In the genomic region with DNA sequence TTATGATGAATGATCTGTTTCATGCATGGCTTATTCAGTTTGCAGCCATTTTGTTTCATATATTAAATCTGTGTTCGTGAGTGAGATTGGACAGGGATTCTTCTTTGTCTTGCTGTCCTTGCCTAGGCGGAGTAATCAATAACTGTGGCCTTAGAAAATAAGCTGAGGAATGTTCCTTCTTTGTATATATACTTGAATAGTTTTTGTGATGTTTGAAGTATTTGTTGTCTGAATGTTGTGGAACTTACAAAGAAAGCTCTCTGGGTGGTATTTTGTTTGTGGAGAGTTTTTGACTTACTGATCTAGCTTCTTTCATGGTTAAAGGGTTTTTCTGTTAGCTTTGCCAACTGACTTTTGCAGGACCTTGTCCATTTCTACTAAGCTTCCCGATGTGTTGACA, we compare ENCODE assay signal across 16 cellular contexts.
DNase-seq lines count a peak whose midpoint lies in the region; ATAC-seq and TF ChIP-seq lines count a peak whose summit lies in the region.
"Had no signal": no experiment of that assay in that cellular context is flagged by ENCODE, and none has a peak within 500 bp of the region (broad histone marks: within the 10 kb centered on the region; RNA-seq: fewer than 3 reads in every experiment).

No MANE protein-coding gene starts in this region.

- H3K27ac Mint-ChIP-seq in T-helper 1 cell treated with Interleukin-12 subunit alpha and Interleukin-12 subunit beta and Interleukin-4 antibody, amounts not matched to agents 30 μg/mL and 1 μg/mL, for 36 hours: peak overlapping the region; percentile 46
- H3K27ac Mint-ChIP-seq in natural killer cell: peak overlapping the region; percentile 65 to 81
- H3K27ac Mint-ChIP-seq in natural killer cell treated with Interleukin-12 subunit alpha and Interleukin-12 subunit beta and Interleukin-15 and Interleukin-18, amount 100 ng/mL, for 72 hours: peak overlapping the region in 1 of 2 donors; percentile 39
- H3K27ac Mint-ChIP-seq in endodermal cell: no peak overlapping the region

- WGBS in endodermal cell (ENCODE audit: insufficient coverage in 1 of 2, insufficient read length in 1 of 2), 2 experiments: 63 to 93% methylated on average over 3 of the region's 3 CpGs

- peaks cover 51% of the 10 kb centered on the region for H3K36me3 Mint-ChIP-seq in T-helper 1 cell treated with Interleukin-12 subunit alpha and Interleukin-12 subunit beta and Interleukin-4 antibody, amounts not matched to agents 30 μg/mL and 1 μg/mL, for 36 hours (ENCODE audit: low read depth)
- H3K36me3 Mint-ChIP-seq in natural killer cell (no peaks in the 10 kb centered on the region), endodermal cell (ENCODE audit: low read depth) (peaks cover 21% of the 10 kb centered on the region)
- H3K36me3 Mint-ChIP-seq in natural killer cell treated with Interleukin-12 subunit alpha and Interleukin-12 subunit beta and Interleukin-15 and Interleukin-18, amount 100 ng/mL, for 72 hours: peaks cover 7% of the 10 kb centered on the region

- TF ChIP-seq CTCF in natural killer cell (IDR thresholded peaks at IDR 0.05) (no peak), endodermal cell (conservative IDR thresholded peaks at IDR 0.05) (no peak)

- peak overlapping the region; percentile 58 for H3K27ac ChIP-seq in endodermal cell (ENCODE audit: low read depth, low read length)
- H3K27ac ChIP-seq: 22Rv1, GM23248 had no signal

- H3K9me3 Mint-ChIP-seq in T-helper 1 cell treated with Interleukin-12 subunit alpha and Interleukin-12 subunit beta and Interleukin-4 antibody, amounts not matched to agents 30 μg/mL and 1 μg/mL, for 36 hours: peaks cover 6% of the 10 kb centered on the region
- no peaks in the 10 kb centered on the region for H3K9me3 Mint-ChIP-seq in natural killer cell
- no peaks in the 10 kb centered on the region for H3K9me3 Mint-ChIP-seq in natural killer cell treated with Interleukin-12 subunit alpha and Interleukin-12 subunit beta and Interleukin-15 and Interleukin-18, amount 100 ng/mL, for 72 hours
- H3K9me3 Mint-ChIP-seq in endodermal cell: peaks cover 2% of the 10 kb centered on the region

- peaks cover 6% of the 10 kb centered on the region for H3K4me1 ChIP-seq in endodermal cell (ENCODE audit: control insufficient read depth, insufficient read depth, low read length)

- no peak overlapping the region for H3K9ac ChIP-seq in endodermal cell (ENCODE audit: extremely low read depth, low read length, poor library complexity, severe bottlenecking)
- H3K9ac ChIP-seq: GM23248 had no signal

- peaks cover 5% of the 10 kb centered on the region for H3K9me3 ChIP-seq in endodermal cell (ENCODE audit: control insufficient read depth, low read length)

- no peaks in the 10 kb centered on the region for H3K27me3 Mint-ChIP-seq in T-helper 1 cell treated with Interleukin-12 subunit alpha and Interleukin-12 subunit beta and Interleukin-4 antibody, amounts not matched to agents 30 μg/mL and 1 μg/mL, for 36 hours (ENCODE audit: low read depth)
- H3K27me3 Mint-ChIP-seq in natural killer cell (ENCODE audit: low read depth in 2 of 2) (no peaks in the 10 kb centered on the region), endodermal cell (ENCODE audit: insufficient read depth) (no peaks in the 10 kb centered on the region)
- no peaks in the 10 kb centered on the region for H3K27me3 Mint-ChIP-seq in natural killer cell treated with Interleukin-12 subunit alpha and Interleukin-12 subunit beta and Interleukin-15 and Interleukin-18, amount 100 ng/mL, for 72 hours

- H3K4me3 Mint-ChIP-seq in T-helper 1 cell treated with Interleukin-12 subunit alpha and Interleukin-12 subunit beta and Interleukin-4 antibody, amounts not matched to agents 30 μg/mL and 1 μg/mL, for 36 hours: peak overlapping the region; percentile 6
- H3K4me3 Mint-ChIP-seq in natural killer cell: peak overlapping the region; percentile 45
- H3K4me3 Mint-ChIP-seq in natural killer cell treated with Interleukin-12 subunit alpha and Interleukin-12 subunit beta and Interleukin-15 and Interleukin-18, amount 100 ng/mL, for 72 hours: no peak overlapping the region
- no peak overlapping the region for H3K4me3 Mint-ChIP-seq in endodermal cell

- no peak overlapping the region for H3K4me3 ChIP-seq in endodermal cell (ENCODE audit: low read length)
- H3K4me3 ChIP-seq: GM23248 had no signal

- H3K4me1 Mint-ChIP-seq in T-helper 1 cell treated with Interleukin-12 subunit alpha and Interleukin-12 subunit beta and Interleukin-4 antibody, amounts not matched to agents 30 μg/mL and 1 μg/mL, for 36 hours (ENCODE audit: low read depth): peaks cover 60% of the 10 kb centered on the region
- H3K4me1 Mint-ChIP-seq in natural killer cell (peaks cover 65 to 67% of the 10 kb centered on the region in 2 donors), endodermal cell (peaks cover 23% of the 10 kb centered on the region)
- H3K4me1 Mint-ChIP-seq in natural killer cell treated with Interleukin-12 subunit alpha and Interleukin-12 subunit beta and Interleukin-15 and Interleukin-18, amount 100 ng/mL, for 72 hours (ENCODE audit: low read depth in 2 of 2): peaks cover 17 to 50% of the 10 kb centered on the region in 2 donors

- intact Hi-C loops in natural killer cell (cut with micrococcal nuclease): no loop called here

- ATAC-seq in natural killer cell: no peak
- no peak for ATAC-seq in natural killer cell treated with Interleukin-12 subunit alpha and Interleukin-12 subunit beta and Interleukin-15 and Interleukin-18, amount 100 ng/mL, for 72 hours
- no peak for ATAC-seq in HG03457 (IDR thresholded peaks at IDR 0.05; ENCODE audit: unreplicated experiment)
- ATAC-seq: HCT116 had no signal

- no peaks in the 10 kb centered on the region for H3K27me3 ChIP-seq in endodermal cell (ENCODE audit: control insufficient read depth, insufficient read depth, low read length, poor library complexity, severe bottlenecking)

- peaks cover 5% of the 10 kb centered on the region for H3K36me3 ChIP-seq in endodermal cell (ENCODE audit: control insufficient read depth, insufficient read depth, low read length)

- DNase-seq in T-helper 1 cell: no peak
- DNase-seq in natural killer cell: no peak
- no peak for DNase-seq in natural killer cell treated with Interleukin-12 subunit alpha and Interleukin-12 subunit beta and Interleukin-15 and Interleukin-18, amount 100 ng/mL, for 72 hours (ENCODE audit: low spot score)
- DNase-seq in endodermal cell: no peak
- no peak for DNase-seq in stimulated activated CD4-positive, alpha-beta T cell treated with anti-CD3 and anti-CD28 coated beads, Interleukin-4, amount 100 ng/mL, for 24 hours
- DNase-seq in midbrain (lab: John Stamatoyannopoulos, UW): no peak
- DNase-seq: DMS79 treated with DMSO at 0.1 percent for 48 hours; GM23248; NCI-H1930; NCI-H446; NCI-H69; NK-92 treated with Interleukin-12 subunit alpha and Interleukin-12 subunit beta, amount 100 ng/mL, for 24 hours had no signal

Comparison
In these comparisons a context has a peak if more than half of its experiments do, and no peak if none do; other contexts are left out.
1. H3K4me3 Mint-ChIP-seq: peak in T-helper 1 cell treated with Interleukin-12 subunit alpha and Interleukin-12 subunit beta and Interleukin-4 antibody, amounts not matched to agents 30 μg/mL and 1 μg/mL, for 36 hours (single experiment) and natural killer cell (single experiment); none in natural killer cell treated with Interleukin-12 subunit alpha and Interleukin-12 subunit beta and Interleukin-15 and Interleukin-18, amount 100 ng/mL, for 72 hours (single experiment) and endodermal cell (single experiment).